In genomic region chr1:76868154-76868882, GRCh38 we compare ENCODE assay signal across 8 cellular contexts. TPM values are rescaled to one million over a fixed set of nuclear protein-coding genes. Genes with fewer than 3 reads are reported as not detected.
DNase-seq lines count a peak whose midpoint lies in the region; ATAC-seq lines count a peak whose summit lies in the region.

No MANE protein-coding gene starts in this region.

- peaks cover 23% of the 10 kb centered on the region for H3K27me3 ChIP-seq in H7 (ENCODE audit: control insufficient read depth, insufficient read depth, low read length)

- H3K4me3 ChIP-seq in H7 (ENCODE audit: insufficient read depth, low read depth, low read length), result peak overlapping the region; percentile 93

- ATAC-seq in left lobe of liver, result peak; percentile 52
- peak; percentile 87 for ATAC-seq in stimulated activated naive CD8-positive, alpha-beta T cell treated with anti-CD3 and anti-CD28 coated beads, Interleukin-15, amount 100 ng/mL, for 72 hours

- H3K4me3 Mint-ChIP-seq in stimulated activated naive CD8-positive, alpha-beta T cell treated with anti-CD3 and anti-CD28 coated beads, Interleukin-15, amount 100 ng/mL, for 72 hours, result peak overlapping the region; percentile 85 to 88
- H3K4me3 Mint-ChIP-seq in immature natural killer cell, result peak overlapping the region in 2 of 5 donors; percentile 44 to 57

- DNase-seq in DMS 273 (lab: John Stamatoyannopoulos, UW; ENCODE audit: unreplicated experiment) (peak; percentile 90), H7 (peak; percentile 89), NCI-H82 (lab: John Stamatoyannopoulos, UW) (peak; percentile 82), left lobe of liver (ENCODE audit: low spot score) (no peak), NCI-H187 (lab: John Stamatoyannopoulos, UW) (no peak), immature natural killer cell (no peak)
- peak; percentile 35 to 39 for DNase-seq in stimulated activated naive CD8-positive, alpha-beta T cell treated with anti-CD3 and anti-CD28 coated beads, Interleukin-15, amount 100 ng/mL, for 72 hours

- no peaks in the 10 kb centered on the region for H3K36me3 Mint-ChIP-seq in immature natural killer cell

- peak overlapping the region in 1 of 2 donors; percentile 55 for H3K27ac Mint-ChIP-seq in stimulated activated naive CD8-positive, alpha-beta T cell treated with anti-CD3 and anti-CD28 coated beads, Interleukin-15, amount 100 ng/mL, for 72 hours
- H3K27ac Mint-ChIP-seq in immature natural killer cell, result no peak overlapping the region

- peaks cover 0 to 4% of the 10 kb centered on the region in 2 donors for H3K9me3 Mint-ChIP-seq in stimulated activated naive CD8-positive, alpha-beta T cell treated with anti-CD3 and anti-CD28 coated beads, Interleukin-15, amount 100 ng/mL, for 72 hours
- H3K9me3 Mint-ChIP-seq in immature natural killer cell, result peaks cover 0 to 5% (median 0%) of the 10 kb centered on the region in 6 donors

- peaks cover 58% of the 10 kb centered on the region for H3K27me3 Mint-ChIP-seq in stimulated activated naive CD8-positive, alpha-beta T cell treated with anti-CD3 and anti-CD28 coated beads, Interleukin-15, amount 100 ng/mL, for 72 hours
- peaks cover 14 to 18% (median 17%) of the 10 kb centered on the region in 3 donors for H3K27me3 Mint-ChIP-seq in immature natural killer cell (ENCODE audit: low read depth in 3 of 3)

- peaks cover 21% of the 10 kb centered on the region for H3K4me1 Mint-ChIP-seq in stimulated activated naive CD8-positive, alpha-beta T cell treated with anti-CD3 and anti-CD28 coated beads, Interleukin-15, amount 100 ng/mL, for 72 hours
- no peaks in the 10 kb centered on the region for H3K4me1 Mint-ChIP-seq in immature natural killer cell

- peak overlapping the region; percentile 19 for H3K27ac ChIP-seq in cingulate gyrus (ENCODE audit: low read depth, low read length)

- no peaks in the 10 kb centered on the region for H3K36me3 ChIP-seq in H7 (replicated peaks; ENCODE audit: control insufficient read depth, insufficient read depth, low read length)

RNA-seq across cellular contexts. Expression of gene ST6GALNAC5, which starts 1.0 kb away (rescaled TPM):
- total RNA-seq in H7 (2014; rRNA removed; shearing (Covaris generic)), result 11.6 and 15.7 TPM in 2 replicates
- not detected for total RNA-seq in left lobe of liver
- polyA plus RNA-seq in immature natural killer cell, result not detected

Comparison
In these comparisons a context has a peak if more than half of its experiments do, and no peak if none do; other contexts are left out.
1. DNase-seq: peak in DMS 273 (single experiment), H7 (single experiment), NCI-H82 (single experiment) and stimulated activated naive CD8-positive, alpha-beta T cell treated with anti-CD3 and anti-CD28 coated beads, Interleukin-15, amount 100 ng/mL, for 72 hours (2 of 2); none in left lobe of liver (single experiment), NCI-H187 (0 of 2) and immature natural killer cell (0 of 3).
2. RNA of gene ST6GALNAC5, which starts 1.0 kb away (total RNA-seq): 11.6 to 15.7 TPM in H7; not detected in left lobe of liver (single experiment); every median in the first group is over 10 times any median in the second.